In the genomic region with DNA sequence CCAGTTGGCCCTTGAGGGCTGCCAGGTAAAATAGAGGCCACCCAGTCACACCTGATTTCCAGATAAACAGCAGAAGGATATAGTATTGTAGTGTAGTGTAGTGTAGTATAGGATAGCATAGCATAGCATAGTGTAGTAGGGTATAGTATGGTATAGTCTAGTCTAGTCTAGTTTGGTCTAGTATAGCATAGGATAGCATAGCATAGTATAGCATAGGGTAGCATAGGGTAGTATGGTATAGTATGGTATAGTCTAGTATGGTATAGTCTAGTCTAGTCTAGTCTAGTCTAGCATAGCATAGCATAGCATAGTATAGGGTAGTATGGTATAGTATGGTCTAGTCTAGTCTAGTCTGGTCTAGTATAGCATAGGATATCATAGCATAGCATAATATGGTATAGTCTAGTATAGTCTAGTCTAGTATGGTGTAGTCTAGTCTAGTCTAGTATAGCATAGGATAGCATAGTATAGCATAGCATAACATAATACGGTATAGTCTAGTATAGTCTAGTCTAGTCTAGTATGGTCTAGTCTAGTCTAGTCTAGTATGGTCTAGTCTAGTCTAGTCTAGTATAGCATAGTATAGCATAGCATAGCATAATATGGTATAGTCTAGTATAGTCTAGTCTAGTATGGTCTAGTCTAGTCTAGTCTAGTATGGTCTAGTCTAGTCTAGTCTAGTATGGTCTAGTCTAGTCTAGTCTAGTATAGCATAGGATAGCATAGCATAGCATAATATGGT, we compare ENCODE assay signal across 1 cellular context. TPM values are rescaled to one million over a fixed set of nuclear protein-coding genes. Genes with fewer than 3 reads are reported as not detected.
"Had no signal": no experiment of that assay in that cellular context is flagged by ENCODE, and none has a peak within 500 bp of the region (broad histone marks: within the 10 kb centered on the region; RNA-seq: fewer than 3 reads in every experiment).

No MANE protein-coding gene starts in this region.

RNA-seq across cellular contexts. Expression of gene ANO9, which starts 6.6 kb away (rescaled TPM):
- total RNA-seq: SK-MEL-5 had no signal

RNA-seq across cellular contexts. Expression of gene PKP3, which starts 41.2 kb away (rescaled TPM):
- total RNA-seq: SK-MEL-5 had no signal
